Comparison of ENCODE assay signal across 28 cellular contexts in genomic region chr16:55091871-55092230, GRCh38.
"Had no signal": no experiment of that assay in that cellular context is flagged by ENCODE, and none has a peak within 500 bp of the region (broad histone marks: within the 10 kb centered on the region; RNA-seq: fewer than 3 reads in every experiment).

No MANE protein-coding gene starts in this region.

- FAIRE-seq: pancreas, urothelium cell line had no signal

- H3K27me3 Mint-ChIP-seq: naive B cell; stimulated activated naive CD8-positive, alpha-beta T cell treated with anti-CD3 and anti-CD28 coated beads, Interleukin-15, Interleukin-2, amounts not matched to agents 100 ng/mL and 50 ng/mL, for 24 hours had no signal

- H3K9me3 ChIP-seq: left ventricle myocardium inferior, pancreas, prostate gland, suprapubic skin, thoracic aorta, upper lobe of left lung had no signal

- H3K4me1 Mint-ChIP-seq: mesothelial cell of epicardium, naive B cell, natural killer cell, nephron progenitor cell had no signal

- H3K27me3 ChIP-seq: hepatocyte, neural progenitor cell, pancreas, tibial nerve, upper lobe of left lung had no signal

- H3K9me3 Mint-ChIP-seq: natural killer cell, neural progenitor cell had no signal

- H3K36me3 Mint-ChIP-seq: mesothelial cell of epicardium, naive B cell, natural killer cell, neural progenitor cell had no signal

- H2AFZ ChIP-seq: hepatocyte, neural progenitor cell had no signal

- ATAC-seq: natural killer cell, pancreas, sciatic nerve had no signal

- DNase-seq: heart right ventricle; islet precursor cell; left ventricle myocardium inferior; mesendoderm; naive B cell; natural killer cell; pancreas; posterior cingulate gyrus; retina; stimulated activated CD4-positive, alpha-beta T cell treated with anti-CD3 and anti-CD28 coated beads, Interleukin-12 subunit alpha, Interleukin-12 subunit beta, amount 100 ng/mL, for 4 hours; stimulated activated CD4-positive, alpha-beta T cell treated with anti-CD3 and anti-CD28 coated beads, Interleukin-15, amount 100 ng/mL, for 24 hours; stimulated activated CD4-positive, alpha-beta T cell treated with anti-CD3 and anti-CD28 coated beads, Interleukin-2, amount 100 ng/mL, for 24 hours; stimulated activated CD4-positive, alpha-beta T cell treated with anti-CD3 and anti-CD28 coated beads, Interleukin-4, amount 100 ng/mL, for 1 hour; stimulated activated naive CD4-positive, alpha-beta T cell had no signal

- H3K27ac Mint-ChIP-seq: mesothelial cell of epicardium; naive B cell; natural killer cell; nephron progenitor cell; neural progenitor cell; stimulated activated naive CD8-positive, alpha-beta T cell treated with anti-CD3 and anti-CD28 coated beads, Interleukin-15, Interleukin-2, amounts not matched to agents 100 ng/mL and 50 ng/mL, for 24 hours had no signal

- H3K36me3 ChIP-seq: heart right ventricle, left ventricle myocardium inferior, neural progenitor cell, pancreas, prostate gland, suprapubic skin, thoracic aorta, tibial nerve, upper lobe of left lung had no signal

- H3K4me1 ChIP-seq: heart right ventricle, left ventricle myocardium inferior, neural progenitor cell, pancreas, prostate gland, suprapubic skin, tibial nerve, upper lobe of left lung had no signal

- H3K4me3 ChIP-seq: heart right ventricle, hepatocyte, left ventricle myocardium inferior, lung, neural progenitor cell, pancreas, prostate gland, skin epidermis, suprapubic skin, thoracic aorta, tibial nerve, upper lobe of left lung had no signal

- H3K79me2 ChIP-seq: hepatocyte had no signal

- H3K27ac ChIP-seq: heart right ventricle, hepatocyte, left ventricle myocardium inferior, neural progenitor cell, pancreas, prostate gland, skin epidermis, suprapubic skin, thoracic aorta, tibial nerve, upper lobe of left lung had no signal

- H3K9ac ChIP-seq: neural progenitor cell had no signal

- H3K4me3 Mint-ChIP-seq: mesothelial cell of epicardium; naive B cell; natural killer cell; nephron progenitor cell; neural progenitor cell; stimulated activated naive CD8-positive, alpha-beta T cell treated with anti-CD3 and anti-CD28 coated beads, Interleukin-15, Interleukin-2, amounts not matched to agents 100 ng/mL and 50 ng/mL, for 24 hours had no signal

- H3K4me2 ChIP-seq: hepatocyte, neural progenitor cell had no signal
